In genomic region chr7:19400771-19401254, GRCh38 we compare ENCODE assay signal across 28 cellular contexts.
"Had no signal": no experiment of that assay in that cellular context is flagged by ENCODE, and none has a peak within 500 bp of the region (broad histone marks: within the 10 kb centered on the region; RNA-seq: fewer than 3 reads in every experiment).

No MANE protein-coding gene starts in this region.

- H3K36me3 ChIP-seq: ascending aorta, cardiac muscle cell had no signal

- H3K4me1 ChIP-seq: ascending aorta had no signal

- H3K4me3 ChIP-seq: ascending aorta, cardiac muscle cell, K562 had no signal

- H3K9me3 ChIP-seq: ascending aorta had no signal

- H3K27ac ChIP-seq: ascending aorta, cardiac muscle cell, VCaP had no signal

- DNase-seq: activated CD4-positive, alpha-beta memory T cell treated with anti-CD3 and anti-CD28 coated beads, Interleukin-2, amount 10 ng/mL, durations not matched to agents 7 days and 5 days; activated CD4-positive, alpha-beta T cell treated with anti-CD3 and anti-CD28 coated beads for 1 hour; activated CD4-positive, alpha-beta T cell treated with anti-CD3 and anti-CD28 coated beads for 48 hours; activated CD4-positive, CD25-positive, alpha-beta regulatory T cell; activated CD8-positive, alpha-beta memory T cell treated with anti-CD3 and anti-CD28 coated beads for 24 hours; activated CD8-positive, alpha-beta memory T cell treated with anti-CD3 and anti-CD28 coated beads, Interleukin-2, amount 10 ng/mL, durations not matched to agents 7 days and 5 days; activated CD8-positive, alpha-beta memory T cell treated with anti-CD3 and anti-CD28 coated beads, Interleukin-2, amount 50 U/mL, for 48 hours; activated effector memory CD4-positive, alpha-beta T cell treated with anti-CD3 and anti-CD28 coated beads, Interleukin-2, amount 50 U/mL, for 16 hours; activated naive CD4-positive, alpha-beta T cell; activated naive CD8-positive, alpha-beta T cell treated with anti-CD3 and anti-CD28 coated beads, Interleukin-2, amount 10 ng/mL, durations not matched to agents 7 days and 5 days; activated T-cell treated with anti-CD3 and anti-CD28 coated beads, Interleukin-2, amount 50 U/mL, for 48 hours; amygdala; NCI-H1105 treated with DMSO at 0.1 percent for 48 hours; NCI-H1436; NCI-H1694; NCI-H2029; NCI-H510A; NCI-H526; NCI-H774; Right ventricle myocardium superior; SW 1271; T-helper 1 cell; T-helper 2 cell; T-helper 9 cell had no signal

- H3K27me3 ChIP-seq: ascending aorta, cardiac muscle cell had no signal

- ATAC-seq: activated CD8-positive, alpha-beta memory T cell treated with anti-CD3 and anti-CD28 coated beads, Interleukin-2, amount 10 ng/mL, durations not matched to agents 7 days and 5 days; K562 had no signal
